17 cellular contexts compared by ENCODE assay signal in genomic region chr2:16014041-16014787, GRCh38.
DNase-seq lines count a peak whose midpoint lies in the region; ATAC-seq lines count a peak whose summit lies in the region.
"Had no signal": no experiment of that assay in that cellular context is flagged by ENCODE, and none has a peak within 500 bp of the region (broad histone marks: within the 10 kb centered on the region; RNA-seq: fewer than 3 reads in every experiment).

No MANE protein-coding gene starts in this region.

- WGBS in mesendoderm (ENCODE audit: extremely low coverage, insufficient coverage, low lambda C conversion rate), result no CpG with 5 or more reads among the region's 32 CpGs

- no peak overlapping the region for H3K23ac ChIP-seq in mesendoderm (ENCODE audit: low read length)

- ATAC-seq in GM19351 (IDR thresholded peaks at IDR 0.05; ENCODE audit: unreplicated experiment), result no peak

- H2BK15ac ChIP-seq in mesendoderm (replicated peaks; ENCODE audit: low read depth), result no peak overlapping the region

- H2BK5ac ChIP-seq in mesendoderm (ENCODE audit: low read length), result no peak overlapping the region

- no peak overlapping the region for H3K56ac ChIP-seq in mesendoderm (ENCODE audit: low read length)

- peak; percentile 70 for DNase-seq in DMS79 (lab: John Stamatoyannopoulos, UW)
- peak; percentile 78 to 86 for DNase-seq in SJCRH30
- peak in 40 of 51 donors; percentile 4 to 83 (median 38) for DNase-seq in hypothalamus (lab: John Stamatoyannopoulos, UW)
- peak in 8 of 10 donors; percentile 41 to 93 (median 52) for DNase-seq in posterior cingulate gyrus
- DNase-seq in stimulated activated CD4-positive, alpha-beta T cell treated with anti-CD3 and anti-CD28 coated beads, Interleukin-1b, Interleukin-23, amount 100 ng/mL, for 48 hours, result no peak
- DNase-seq in mesendoderm, result no peak
- no peak for DNase-seq in NCI-H524 treated with DMSO at 0.1 percent for 48 hours (lab: John Stamatoyannopoulos, UW)
- DNase-seq: activated CD4-positive, CD25-positive, alpha-beta regulatory T cell treated with anti-CD3 and anti-CD28 coated beads, Interleukin-2, amount 50 U/mL, for 72 hours; activated T-cell treated with anti-CD3 and anti-CD28 coated beads, Interleukin-2, amount 50 U/mL, for 24 hours; effector CD8-positive, alpha-beta T cell; GF-D8; NCI-H187 treated with DMSO at 0.1 percent for 48 hours; ovary; stimulated activated naive CD4-positive, alpha-beta T cell treated with Interleukin-2 at 50 U/mL for 16 hours had no signal

- no peak overlapping the region for H3K18ac ChIP-seq in mesendoderm (ENCODE audit: low read length)

- H3K27me3 ChIP-seq in SJCRH30, result no peaks in the 10 kb centered on the region
- H3K27me3 ChIP-seq in mesendoderm (ENCODE audit: insufficient read depth, low read length, poor library complexity), result no peaks in the 10 kb centered on the region
- H3K27me3 ChIP-seq: BLaER1, ovary had no signal

- peak overlapping the region; percentile 27 for H3K4me3 ChIP-seq in SJCRH30
- H3K4me3 ChIP-seq in mesendoderm (ENCODE audit: low read length), result no peak overlapping the region
- H3K4me3 ChIP-seq: ascending aorta, BLaER1, ovary had no signal

- H2BK120ac ChIP-seq in mesendoderm (ENCODE audit: low read depth, low read length), result no peak overlapping the region

- H3K4ac ChIP-seq in mesendoderm (ENCODE audit: low read depth, low read length), result no peak overlapping the region

- H3K27ac ChIP-seq in SJCRH30, result no peak overlapping the region; the same call in 1 of the 2 replicates
- H3K27ac ChIP-seq in mesendoderm (ENCODE audit: low read depth, low read length), result no peak overlapping the region
- H3K27ac ChIP-seq: ascending aorta, BLaER1, ovary had no signal

- intact Hi-C loops in posterior cingulate gyrus (cut with DNase I), result no loop called here

- H3K4me1 ChIP-seq in SJCRH30, result peaks cover 25% of the 10 kb centered on the region
- H3K4me1 ChIP-seq in mesendoderm (ENCODE audit: control insufficient read depth, low read depth, low read length), result peaks cover 4% of the 10 kb centered on the region
- H3K4me1 ChIP-seq: ascending aorta had no signal

- H4K8ac ChIP-seq in mesendoderm (ENCODE audit: low read depth, low read length), result no peak overlapping the region

- H3K36me3 ChIP-seq in SJCRH30, result no peaks in the 10 kb centered on the region
- no peaks in the 10 kb centered on the region for H3K36me3 ChIP-seq in mesendoderm (ENCODE audit: control insufficient read depth, insufficient read depth, low read length)
- H3K36me3 ChIP-seq: ascending aorta, BLaER1, ovary had no signal

- no peaks in the 10 kb centered on the region for H3K9me3 ChIP-seq in SJCRH30 (replicated peaks)
- H3K9me3 ChIP-seq: ascending aorta, ovary had no signal

- no peak overlapping the region for H4K5ac ChIP-seq in mesendoderm (ENCODE audit: low read length)

- no peak overlapping the region for H2AK5ac ChIP-seq in mesendoderm (ENCODE audit: low read length)

- no peak overlapping the region for H3K9ac ChIP-seq in mesendoderm (ENCODE audit: low read length)
- H3K9ac ChIP-seq: BLaER1 had no signal

- no peaks in the 10 kb centered on the region for H3K79me1 ChIP-seq in mesendoderm (ENCODE audit: low read length)

- H3K79me2 ChIP-seq in mesendoderm (ENCODE audit: control insufficient read depth, insufficient read depth, low read length), result no peaks in the 10 kb centered on the region

- H3K4me2 ChIP-seq in mesendoderm (ENCODE audit: low read length), result no peak overlapping the region
- H3K4me2 ChIP-seq: BLaER1 had no signal

Comparison
In these comparisons a context has a peak if more than half of its experiments do, and no peak if none do; other contexts are left out.
1. DNase-seq: peak in DMS79 (single experiment), SJCRH30 (2 of 2), hypothalamus (40 of 51) and posterior cingulate gyrus (8 of 10); none in stimulated activated CD4-positive, alpha-beta T cell treated with anti-CD3 and anti-CD28 coated beads, Interleukin-1b, Interleukin-23, amount 100 ng/mL, for 48 hours (single experiment), mesendoderm (single experiment) and NCI-H524 treated with DMSO at 0.1 percent for 48 hours (single experiment).